Comparison of ENCODE assay signal across 27 cellular contexts in the genomic region with DNA sequence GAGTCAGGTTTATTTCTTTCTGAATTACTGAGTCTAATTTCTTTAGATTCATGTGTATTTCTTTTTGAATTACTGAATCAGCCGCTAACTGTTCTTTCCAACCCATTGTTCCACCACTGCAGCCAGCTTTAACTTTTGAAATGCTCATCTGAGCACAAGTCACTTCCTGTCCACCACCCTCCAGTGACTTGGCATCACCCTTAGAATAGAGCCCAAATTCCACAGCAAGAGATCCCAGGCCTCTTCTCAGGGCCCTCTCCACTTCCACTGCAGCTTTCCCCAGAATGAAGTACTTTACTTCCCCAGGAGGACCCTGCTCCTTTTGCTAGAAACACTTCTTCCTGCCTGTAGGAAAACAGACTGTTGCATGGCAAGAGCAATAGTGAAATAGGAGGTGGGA.
"Had no signal": no experiment of that assay in that cellular context is flagged by ENCODE, and none has a peak within 500 bp of the region (broad histone marks: within the 10 kb centered on the region; RNA-seq: fewer than 3 reads in every experiment).

No MANE protein-coding gene starts in this region.

- H3K4me3 ChIP-seq: adrenal gland, K562, PC-9 had no signal

- H3K36me3 ChIP-seq: adrenal gland, brain microvascular endothelial cell had no signal

- H3K9me3 ChIP-seq: adrenal gland had no signal

- H3K4me1 ChIP-seq: adrenal gland had no signal

- H3K27ac ChIP-seq: adrenal gland, brain microvascular endothelial cell, PC-9, RWPE1 had no signal

- ATAC-seq: activated CD8-positive, alpha-beta T cell treated with anti-CD3 and anti-CD28 coated beads for 36 hours; activated naive CD4-positive, alpha-beta T cell treated with anti-CD3 and anti-CD28 coated beads, Interleukin-2, amount 50 U/mL, for 72 hours; activated T-cell treated with anti-CD3 and anti-CD28 coated beads, Interleukin-2, amount 50 U/mL, for 72 hours; activated T-helper 17 cell treated with anti-CD3 and anti-CD28 coated beads, Interleukin-2, amount 50 U/mL, for 72 hours; K562; Right ventricle myocardium inferior had no signal

- H2AFZ ChIP-seq: PC-9 had no signal

- H3K4me2 ChIP-seq: PC-9 had no signal

- DNase-seq: activated CD4-positive, alpha-beta T cell treated with anti-CD3 and anti-CD28 coated beads, Interleukin-2, amount 10 ng/mL, durations not matched to agents 24 days and 14 days; activated CD4-positive, alpha-beta T cell treated with anti-CD3 and anti-CD28 coated beads, Interleukin-2, amount 50 U/mL, for 4 hours; activated CD8-positive, alpha-beta T cell treated with anti-CD3 and anti-CD28 coated beads for 36 hours; activated effector memory CD4-positive, alpha-beta T cell treated with anti-CD3 and anti-CD28 coated beads, Interleukin-2, amount 50 U/mL, for 16 hours; activated naive CD4-positive, alpha-beta T cell; activated T-cell treated with anti-CD3 and anti-CD28 coated beads, Interleukin-2, amount 50 U/mL, for 1 hour; activated T-cell treated with anti-CD3 and anti-CD28 coated beads, Interleukin-2, amount 50 U/mL, for 72 hours; adrenal gland; brain microvascular endothelial cell; central memory CD4-positive, alpha-beta T cell; IMR-90; NCI-H1048; NCI-H1105 treated with DMSO at 0.1 percent for 48 hours; NCI-H1436; NCI-H2029; NCI-H345; NCI-H524 treated with DMSO at 0.1 percent for 48 hours; PC-9; SIG-M5; SW 1271; T-helper 1 cell; T1000 had no signal
